Comparison of ENCODE assay signal across 8 cellular contexts in the genomic region with DNA sequence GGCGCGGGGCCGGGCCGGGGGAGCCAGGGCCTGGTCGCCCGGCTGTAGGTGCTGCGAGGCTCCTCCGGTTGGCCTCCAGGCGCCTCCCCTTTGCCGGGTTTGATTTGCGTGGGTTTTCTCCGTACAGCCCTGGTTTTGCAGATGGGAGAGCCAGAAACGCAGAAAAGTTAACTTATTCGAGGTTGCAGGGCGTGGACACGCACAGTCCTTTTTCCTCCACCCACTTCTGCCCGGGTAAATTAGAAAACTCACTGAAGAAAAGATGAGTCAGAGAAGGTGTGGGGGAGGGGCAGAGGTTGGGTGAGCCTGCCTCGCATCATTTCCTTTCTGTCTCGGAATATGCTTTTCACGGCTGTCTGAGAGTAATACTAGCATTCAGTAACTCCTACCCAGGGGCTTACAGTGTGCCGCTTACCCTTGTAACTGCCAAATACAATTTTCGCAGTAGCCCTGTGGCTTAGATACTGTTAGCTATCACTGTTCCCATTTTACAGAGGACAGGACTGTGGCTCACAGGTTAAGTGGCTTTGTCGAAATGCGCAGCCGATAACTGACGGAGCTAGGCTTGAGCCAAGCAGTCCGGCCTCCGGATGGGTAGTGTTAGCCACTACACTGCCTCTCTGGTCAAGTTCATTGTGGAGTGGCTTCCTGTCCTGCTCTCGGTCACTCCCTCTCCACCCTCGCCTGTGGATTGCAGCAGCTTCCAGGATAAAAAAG. TPM values are rescaled to one million over a fixed set of nuclear protein-coding genes. Genes with fewer than 3 reads are reported as not detected.
DNase-seq lines count a peak whose midpoint lies in the region; ATAC-seq, FAIRE-seq and TF ChIP-seq lines count a peak whose summit lies in the region.

No MANE protein-coding gene starts in this region.

- FAIRE-seq in bronchial epithelial cell (lab: Jason Lieb, UNC): no peak

- TF ChIP-seq CTCF in LNCaP clone FGC (IDR thresholded peaks at IDR 0.05; ENCODE audit: control insufficient read depth, extremely low read depth, insufficient read depth) (no peak), VCaP (conservative IDR thresholded peaks at IDR 0.05) (no peak), bronchial epithelial cell (IDR thresholded peaks at IDR 0.05; ENCODE audit: insufficient read depth, low read length, severe bottlenecking) (no peak), kidney epithelial cell (IDR thresholded peaks at IDR 0.05; ENCODE audit: insufficient read depth, low read length, poor library complexity, severe bottlenecking) (no peak)

- DNase-seq in ELR (ENCODE audit: low read depth) (peak; percentile 95), LNCaP clone FGC (ENCODE audit: low read depth) (no peak), bronchial epithelial cell (ENCODE audit: low read depth) (peak; percentile 89), kidney epithelial cell (ENCODE audit: low read depth) (peak; percentile 57), NCI-H128 (lab: John Stamatoyannopoulos, UW; ENCODE audit: unreplicated experiment) (no peak)
- peak; percentile 95 for DNase-seq in stimulated activated CD4-positive, alpha-beta T cell treated with anti-CD3 and anti-CD28 coated beads, Interleukin-15, amount 100 ng/mL, for 24 hours

- H3K36me3 ChIP-seq in bronchial epithelial cell (ENCODE audit: control insufficient read depth, insufficient read depth, low read length) (peaks cover 16% of the 10 kb centered on the region), kidney epithelial cell (ENCODE audit: control insufficient read depth, insufficient read depth, low read length) (peaks cover 4% of the 10 kb centered on the region)

- H3K27me3 ChIP-seq in bronchial epithelial cell (ENCODE audit: control insufficient read depth, insufficient read depth, low read length): no peaks in the 10 kb centered on the region
- H3K27me3 ChIP-seq in kidney epithelial cell (ENCODE audit: control insufficient read depth, insufficient read depth, low read length): peaks cover 5% of the 10 kb centered on the region

- H3K4me3 ChIP-seq in LNCaP clone FGC (ENCODE audit: low read depth, low read length) (peak overlapping the region; percentile 99), bronchial epithelial cell (ENCODE audit: low read depth, low read length) (peak overlapping the region; percentile 90), kidney epithelial cell (ENCODE audit: low read depth, low read length) (peak overlapping the region; percentile 97)

- ATAC-seq in GM21825 (IDR thresholded peaks at IDR 0.05; ENCODE audit: unreplicated experiment): peak; percentile 21

- peak overlapping the region; percentile 94 for H3K27ac ChIP-seq in VCaP

RNA-seq across cellular contexts. Expression of gene FADD, which starts 0.8 kb away (rescaled TPM):
- total RNA-seq in bronchial epithelial cell: 32.4 and 52.1 TPM in 2 replicates
- 50.2 and 51.5 TPM in 2 replicates for total RNA-seq in kidney epithelial cell

Comparison
In these comparisons a context has a peak if more than half of its experiments do, and no peak if none do; other contexts are left out.
1. DNase-seq: peak in ELR (single experiment), bronchial epithelial cell (single experiment), kidney epithelial cell (single experiment) and stimulated activated CD4-positive, alpha-beta T cell treated with anti-CD3 and anti-CD28 coated beads, Interleukin-15, amount 100 ng/mL, for 24 hours (single experiment); none in LNCaP clone FGC (single experiment) and NCI-H128 (single experiment).
2. Peak in every context shown above with its lines, with median percentiles within 50 percentile points of each other: H3K4me3 ChIP-seq.